Comparison of ENCODE assay signal across 1 cellular context in the genomic region with DNA sequence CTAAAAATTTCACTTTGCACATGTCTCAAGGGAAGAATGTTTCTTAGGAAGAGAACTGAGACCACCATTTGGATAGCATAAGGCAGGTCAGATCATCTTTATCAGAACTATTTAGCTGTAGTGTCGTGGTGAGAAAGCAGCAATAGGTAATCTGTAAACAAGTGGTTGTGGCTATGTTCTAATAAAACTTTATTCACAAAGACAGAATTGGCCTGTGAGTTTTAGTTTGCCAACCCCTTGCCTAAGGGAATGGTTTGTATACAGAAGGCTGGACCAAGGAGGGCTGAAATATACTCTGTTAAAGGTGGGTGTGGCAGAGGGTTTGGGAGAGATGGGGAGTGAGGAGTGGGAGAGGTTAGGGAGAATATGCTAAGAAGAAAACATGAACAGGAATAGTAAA.
TF ChIP-seq lines count a peak whose summit lies in the region.

No MANE protein-coding gene starts in this region.

TF ChIP-seq in HepG2, 621 proteins besides CTCF, POLR2A, EP300 and RAD21:
- TF ChIP-seq TEAD2 (CRISPR knock-in tag; IDR thresholded peaks at IDR 0.05) (no peak), PHF20 (CRISPR knock-in tag; IDR thresholded peaks at IDR 0.05) (no peak), ELF4 (CRISPR knock-in tag; IDR thresholded peaks at IDR 0.05; ENCODE audit: borderline replicate concordance) (no peak)
- TF ChIP-seq, protein P1, sequence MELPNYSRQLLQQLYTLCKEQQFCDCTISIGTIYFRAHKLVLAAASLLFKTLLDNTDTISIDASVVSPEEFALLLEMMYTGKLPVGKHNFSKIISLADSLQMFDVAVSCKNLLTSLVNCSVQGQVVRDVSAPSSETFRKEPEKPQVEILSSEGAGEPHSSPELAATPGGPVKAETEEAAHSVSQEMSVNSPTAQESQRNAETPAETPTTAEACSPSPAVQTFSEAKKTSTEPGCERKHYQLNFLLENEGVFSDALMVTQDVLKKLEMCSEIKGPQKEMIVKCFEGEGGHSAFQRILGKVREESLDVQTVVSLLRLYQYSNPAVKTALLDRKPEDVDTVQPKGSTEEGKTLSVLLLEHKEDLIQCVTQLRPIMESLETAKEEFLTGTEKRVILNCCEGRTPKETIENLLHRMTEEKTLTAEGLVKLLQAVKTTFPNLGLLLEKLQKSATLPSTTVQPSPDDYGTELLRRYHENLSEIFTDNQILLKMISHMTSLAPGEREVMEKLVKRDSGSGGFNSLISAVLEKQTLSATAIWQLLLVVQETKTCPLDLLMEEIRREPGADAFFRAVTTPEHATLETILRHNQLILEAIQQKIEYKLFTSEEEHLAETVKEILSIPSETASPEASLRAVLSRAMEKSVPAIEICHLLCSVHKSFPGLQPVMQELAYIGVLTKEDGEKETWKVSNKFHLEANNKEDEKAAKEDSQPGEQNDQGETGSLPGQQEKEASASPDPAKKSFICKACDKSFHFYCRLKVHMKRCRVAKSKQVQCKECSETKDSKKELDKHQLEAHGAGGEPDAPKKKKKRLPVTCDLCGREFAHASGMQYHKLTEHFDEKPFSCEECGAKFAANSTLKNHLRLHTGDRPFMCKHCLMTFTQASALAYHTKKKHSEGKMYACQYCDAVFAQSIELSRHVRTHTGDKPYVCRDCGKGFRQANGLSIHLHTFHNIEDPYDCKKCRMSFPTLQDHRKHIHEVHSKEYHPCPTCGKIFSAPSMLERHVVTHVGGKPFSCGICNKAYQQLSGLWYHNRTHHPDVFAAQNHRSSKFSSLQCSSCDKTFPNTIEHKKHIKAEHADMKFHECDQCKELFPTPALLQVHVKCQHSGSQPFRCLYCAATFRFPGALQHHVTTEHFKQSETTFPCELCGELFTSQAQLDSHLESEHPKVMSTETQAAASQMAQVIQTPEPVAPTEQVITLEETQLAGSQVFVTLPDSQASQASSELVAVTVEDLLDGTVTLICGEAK (IDR thresholded peaks at IDR 0.05) = peak; percentile 52
- TF ChIP-seq, protein P1 (CRISPR knock-in tag; IDR thresholded peaks at IDR 0.05) = peak; percentile 82; the same call in 1 of the 2 replicates
- TF ChIP-seq, protein P2, sequence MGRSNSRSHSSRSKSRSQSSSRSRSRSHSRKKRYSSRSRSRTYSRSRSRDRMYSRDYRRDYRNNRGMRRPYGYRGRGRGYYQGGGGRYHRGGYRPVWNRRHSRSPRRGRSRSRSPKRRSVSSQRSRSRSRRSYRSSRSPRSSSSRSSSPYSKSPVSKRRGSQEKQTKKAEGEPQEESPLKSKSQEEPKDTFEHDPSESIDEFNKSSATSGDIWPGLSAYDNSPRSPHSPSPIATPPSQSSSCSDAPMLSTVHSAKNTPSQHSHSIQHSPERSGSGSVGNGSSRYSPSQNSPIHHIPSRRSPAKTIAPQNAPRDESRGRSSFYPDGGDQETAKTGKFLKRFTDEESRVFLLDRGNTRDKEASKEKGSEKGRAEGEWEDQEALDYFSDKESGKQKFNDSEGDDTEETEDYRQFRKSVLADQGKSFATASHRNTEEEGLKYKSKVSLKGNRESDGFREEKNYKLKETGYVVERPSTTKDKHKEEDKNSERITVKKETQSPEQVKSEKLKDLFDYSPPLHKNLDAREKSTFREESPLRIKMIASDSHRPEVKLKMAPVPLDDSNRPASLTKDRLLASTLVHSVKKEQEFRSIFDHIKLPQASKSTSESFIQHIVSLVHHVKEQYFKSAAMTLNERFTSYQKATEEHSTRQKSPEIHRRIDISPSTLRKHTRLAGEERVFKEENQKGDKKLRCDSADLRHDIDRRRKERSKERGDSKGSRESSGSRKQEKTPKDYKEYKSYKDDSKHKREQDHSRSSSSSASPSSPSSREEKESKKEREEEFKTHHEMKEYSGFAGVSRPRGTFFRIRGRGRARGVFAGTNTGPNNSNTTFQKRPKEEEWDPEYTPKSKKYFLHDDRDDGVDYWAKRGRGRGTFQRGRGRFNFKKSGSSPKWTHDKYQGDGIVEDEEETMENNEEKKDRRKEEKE (IDR thresholded peaks at IDR 0.05) = no peak
